ENCODE assay signal across 9 cellular contexts in the genomic region with DNA sequence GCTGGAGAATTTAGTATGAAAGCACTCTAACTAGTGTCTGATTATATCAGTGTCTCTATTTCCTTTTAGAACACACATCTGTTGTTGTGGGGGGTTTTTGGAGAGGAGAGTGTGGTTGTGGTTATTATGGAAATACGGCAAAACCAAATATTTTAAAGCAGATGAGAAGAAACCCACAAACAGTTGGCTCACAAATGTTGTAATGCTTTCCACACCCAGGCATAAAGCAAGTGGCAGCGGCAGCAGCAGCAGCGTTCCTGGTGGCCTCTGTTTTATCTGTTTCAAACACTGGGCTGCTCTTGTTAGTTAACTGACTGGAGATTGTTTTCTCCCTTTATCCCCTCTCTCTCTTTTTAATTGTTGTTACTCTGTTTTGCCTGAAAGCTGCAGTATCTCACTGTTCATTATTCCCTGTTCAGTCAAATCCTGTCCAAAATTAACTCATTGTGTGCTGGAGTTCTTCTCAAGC.
DNase-seq lines count a peak whose midpoint lies in the region; ATAC-seq and TF ChIP-seq lines count a peak whose summit lies in the region.
"Had no signal": no experiment of that assay in that cellular context is flagged by ENCODE, and none has a peak within 500 bp of the region (broad histone marks: within the 10 kb centered on the region; RNA-seq: fewer than 3 reads in every experiment).

No MANE protein-coding gene starts in this region.

- 3 to 7% methylated on average over 3 of the region's 3 CpGs for WGBS in tibial nerve, 2 donors
- WGBS in body of pancreas, 2 donors: 25 to 48% methylated on average over 3 of the region's 3 CpGs

- peaks cover 13% of the 10 kb centered on the region for H3K4me1 Mint-ChIP-seq in activated T-cell treated with anti-CD3 and anti-CD28 coated beads, Interleukin-2, amount 50 U/mL, for 72 hours (ENCODE audit: low read depth)

- H3K27me3 ChIP-seq in SJCRH30 (no peaks in the 10 kb centered on the region), tibial nerve (no peaks in the 10 kb centered on the region), body of pancreas (no peaks in the 10 kb centered on the region)

- intact Hi-C loops in body of pancreas (cut with DNase I): no loop called here

- TF ChIP-seq POLR2A in tibial nerve (IDR thresholded peaks at IDR 0.05) (no peak), body of pancreas (IDR thresholded peaks at IDR 0.05) (no peak)

- H3K36me3 Mint-ChIP-seq in activated T-cell treated with anti-CD3 and anti-CD28 coated beads, Interleukin-2, amount 50 U/mL, for 72 hours (ENCODE audit: insufficient read depth in 2 of 2): no peaks in the 10 kb centered on the region
- H3K36me3 Mint-ChIP-seq: T-cell had no signal

- H3K4me3 ChIP-seq in SJCRH30 (no peak overlapping the region), fibroblast of mammary gland (ENCODE audit: control insufficient read depth, low read depth, low read length) (no peak overlapping the region), tibial nerve (no peak overlapping the region), body of pancreas (no peak overlapping the region)

- H3K9me3 ChIP-seq in SJCRH30 (replicated peaks) (no peaks in the 10 kb centered on the region), tibial nerve (no peaks in the 10 kb centered on the region), body of pancreas (no peaks in the 10 kb centered on the region)

- TF ChIP-seq CTCF in fibroblast of mammary gland (conservative IDR thresholded peaks at IDR 0.05; ENCODE audit: control insufficient read depth, insufficient read depth, low read depth, low read length) (peak; percentile 19), tibial nerve (IDR thresholded peaks at IDR 0.05) (peak in 3 of 5 experiments; percentile 12 to 54 (median 29)), body of pancreas (IDR thresholded peaks at IDR 0.05) (no peak)

- H3K27ac ChIP-seq in SJCRH30 (peak overlapping the region; percentile 10; the same call in 1 of the 2 replicates), tibial nerve (peak overlapping the region; percentile 76 to 97 (median 85)), body of pancreas (no peak overlapping the region)

- no peak overlapping the region for H3K27ac Mint-ChIP-seq in activated T-cell treated with anti-CD3 and anti-CD28 coated beads, Interleukin-2, amount 50 U/mL, for 72 hours
- H3K27ac Mint-ChIP-seq: T-cell had no signal

- H3K9me3 Mint-ChIP-seq in activated T-cell treated with anti-CD3 and anti-CD28 coated beads, Interleukin-2, amount 50 U/mL, for 72 hours: no peaks in the 10 kb centered on the region
- H3K9me3 Mint-ChIP-seq: T-cell had no signal

- H3K4me3 Mint-ChIP-seq in activated T-cell treated with anti-CD3 and anti-CD28 coated beads, Interleukin-2, amount 50 U/mL, for 72 hours: peak overlapping the region in 1 of 2 donors; percentile 43

- H3K4me1 ChIP-seq in SJCRH30 (peaks cover 19% of the 10 kb centered on the region), tibial nerve (peaks cover 3 to 85% (median 31%) of the 10 kb centered on the region in 4 donors), body of pancreas (no peaks in the 10 kb centered on the region)

- no peaks in the 10 kb centered on the region for H3K36me3 ChIP-seq in SJCRH30
- H3K36me3 ChIP-seq in tibial nerve: no peaks in the 10 kb centered on the region
- no peaks in the 10 kb centered on the region for H3K36me3 ChIP-seq in body of pancreas (replicated peaks in 1 of 2; ENCODE audit: insufficient read depth in 1 of 2, low read depth in 2 of 2)

- peaks cover 51% of the 10 kb centered on the region for H3K27me3 Mint-ChIP-seq in activated T-cell treated with anti-CD3 and anti-CD28 coated beads, Interleukin-2, amount 50 U/mL, for 72 hours (ENCODE audit: low read depth)

- peak; percentile 26 to 46 for ATAC-seq in activated T-cell treated with anti-CD3 and anti-CD28 coated beads, Interleukin-2, amount 50 U/mL, for 72 hours (replicated peaks in 1 of 2)
- no peak for ATAC-seq in body of pancreas

- DNase-seq in activated T-cell treated with anti-CD3 and anti-CD28 coated beads, Interleukin-2, amount 50 U/mL, for 72 hours: peak in 1 of 2 donors; percentile 1
- DNase-seq in activated T-cell treated with anti-CD3 and anti-CD28 coated beads, Interleukin-2, amount 50 U/mL, for 48 hours: no peak
- DNase-seq in SJCRH30: peak; percentile 88 to 94
- DNase-seq in fibroblast of mammary gland (ENCODE audit: low read depth): peak; percentile 61
- no peak for DNase-seq in tibial nerve (ENCODE audit: low spot score in 2 of 2)
- DNase-seq in kidney tubule cell (ENCODE audit: low spot score): no peak
- no peak for DNase-seq in body of pancreas
- no peak for DNase-seq in SHP77 (lab: John Stamatoyannopoulos, UW)
- DNase-seq: T-cell had no signal

- peak in 1 of 2 donors; percentile 77 for TF ChIP-seq EP300 in tibial nerve (IDR thresholded peaks at IDR 0.05)

Comparison
In these comparisons a context has a peak if more than half of its experiments do, and no peak if none do; other contexts are left out.
1. DNase-seq: peak in SJCRH30 (2 of 2) and fibroblast of mammary gland (single experiment); none in activated T-cell treated with anti-CD3 and anti-CD28 coated beads, Interleukin-2, amount 50 U/mL, for 48 hours (0 of 2), tibial nerve (0 of 2), kidney tubule cell (single experiment), body of pancreas (0 of 4) and SHP77 (0 of 2).
2. H3K27ac ChIP-seq: peak in SJCRH30 (single experiment) and tibial nerve (4 of 4); none in body of pancreas (0 of 4).
3. CTCF ChIP-seq: peak in fibroblast of mammary gland (single experiment) and tibial nerve (3 of 5); none in body of pancreas (0 of 7).